Comparison of ENCODE assay signal across 1 cellular context in genomic region chr16:30867747-30868146, GRCh38.
TF ChIP-seq lines count a peak whose summit lies in the region.

No MANE protein-coding gene starts in this region.

TF ChIP-seq in GM12878, 131 proteins besides CTCF, POLR2A, EP300 and RAD21 (continued from another document):
- TF ChIP-seq ZNF207 (IDR thresholded peaks at IDR 0.05; ENCODE audit: borderline replicate concordance) (no peak), MYB (IDR thresholded peaks at IDR 0.05; ENCODE audit: borderline replicate concordance, low read depth, low read length) (no peak), ZNF622 (IDR thresholded peaks at IDR 0.05) (no peak)
